In genomic region chr5:16618138-16618897, GRCh38 we compare ENCODE assay signal across 14 cellular contexts. TPM values are rescaled to one million over a fixed set of nuclear protein-coding genes. Genes with fewer than 3 reads are reported as not detected.
DNase-seq lines count a peak whose midpoint lies in the region; ATAC-seq and TF ChIP-seq lines count a peak whose summit lies in the region.
"Had no signal": no experiment of that assay in that cellular context is flagged by ENCODE, and none has a peak within 500 bp of the region (broad histone marks: within the 10 kb centered on the region; RNA-seq: fewer than 3 reads in every experiment).

No MANE protein-coding gene starts in this region.

- DNase-seq in activated naive CD4-positive, alpha-beta T cell treated with anti-CD3 and anti-CD28 coated beads for 36 hours, result peak; percentile 28
- DNase-seq in activated naive CD4-positive, alpha-beta T cell (lab: John Stamatoyannopoulos, UW), result no peak
- DNase-seq in NCI-H748 treated with DMSO at 0.1 percent for 48 hours (lab: John Stamatoyannopoulos, UW) (peak; percentile 76), neural progenitor cell (ENCODE audit: low spot score) (peak; percentile 8), HuH-7 (ENCODE audit: low spot score) (no peak)
- no peak for DNase-seq in NK-92 treated with Interleukin-12 subunit alpha and Interleukin-12 subunit beta, amount 100 ng/mL, for 24 hours (lab: John Stamatoyannopoulos, UW)
- DNase-seq: GOT3, IMR-90, NCI-H1105, occipital lobe had no signal

- peaks cover 24% of the 10 kb centered on the region for H3K4me1 Mint-ChIP-seq in activated naive CD4-positive, alpha-beta T cell treated with anti-CD3 and anti-CD28 coated beads for 36 hours (ENCODE audit: low read depth)
- peaks cover 11% of the 10 kb centered on the region for H3K4me1 Mint-ChIP-seq in neural progenitor cell

- no peak overlapping the region for H3K27ac ChIP-seq in neural progenitor cell

- no peak overlapping the region for H3K4me3 Mint-ChIP-seq in activated naive CD4-positive, alpha-beta T cell treated with anti-CD3 and anti-CD28 coated beads for 36 hours
- H3K4me3 Mint-ChIP-seq in neural progenitor cell, result no peak overlapping the region
- H3K4me3 Mint-ChIP-seq: stimulated activated effector memory CD8-positive, alpha-beta T cell treated with anti-CD3 and anti-CD28 coated beads, Interleukin-12 subunit alpha, Interleukin-12 subunit beta, amount 100 ng/mL, for 72 hours had no signal

- peaks cover 26% of the 10 kb centered on the region for H3K4me1 ChIP-seq in Loucy (ENCODE audit: insufficient read depth, low read length, poor library complexity, severe bottlenecking)
- H3K4me1 ChIP-seq in neural progenitor cell, result peaks cover 13% of the 10 kb centered on the region

- no peak overlapping the region for H3K27ac Mint-ChIP-seq in activated naive CD4-positive, alpha-beta T cell treated with anti-CD3 and anti-CD28 coated beads for 36 hours
- H3K27ac Mint-ChIP-seq in neural progenitor cell, result no peak overlapping the region
- H3K27ac Mint-ChIP-seq: stimulated activated effector memory CD8-positive, alpha-beta T cell treated with anti-CD3 and anti-CD28 coated beads, Interleukin-12 subunit alpha, Interleukin-12 subunit beta, amount 100 ng/mL, for 72 hours had no signal

- CTCF ChIA-PET in activated naive CD4-positive, alpha-beta T cell treated with anti-CD3 and anti-CD28 coated beads for 36 hours (lab: Charles Lee), result interaction anchor here (1.2 to 1.9 kb wide), 4 partner anchors 8 to 48 kb away, joined by 5 to 6 read pairs (median 6); no protein-coding TSS in a partner anchor

- H3K9ac ChIP-seq in Loucy (ENCODE audit: low read depth, low read length, poor library complexity, severe bottlenecking) (peak overlapping the region; percentile 76), neural progenitor cell (no peak overlapping the region)

- H3K27me3 ChIP-seq in Loucy (ENCODE audit: insufficient read depth, low read length, poor library complexity, severe bottlenecking) (peaks cover 12% of the 10 kb centered on the region), neural progenitor cell (peaks cover 54% of the 10 kb centered on the region)
- H3K27me3 ChIP-seq: esophagus muscularis mucosa had no signal

- H3K4me2 ChIP-seq in Loucy (ENCODE audit: low read depth, low read length, poor library complexity, severe bottlenecking) (peak overlapping the region; percentile 95), neural progenitor cell (no peak overlapping the region)

- H3K4me3 ChIP-seq in Loucy (ENCODE audit: low read length, poor library complexity, severe bottlenecking), result peak overlapping the region; percentile 81
- H3K4me3 ChIP-seq in neural progenitor cell, result no peak overlapping the region

- TF ChIP-seq CTCF in Loucy (conservative IDR thresholded peaks at IDR 0.05; ENCODE audit: low read length) (no peak), neural progenitor cell (IDR thresholded peaks at IDR 0.05) (no peak)

- H3F3A ChIP-seq in Loucy (ENCODE audit: low read depth) (no peaks in the 10 kb centered on the region), neural progenitor cell (ENCODE audit: low read depth) (peaks cover 4% of the 10 kb centered on the region)

- no peak for ATAC-seq in GM18505 (IDR thresholded peaks at IDR 0.05; ENCODE audit: unreplicated experiment)

- no peaks in the 10 kb centered on the region for H3K9me2 ChIP-seq in Loucy (replicated peaks; ENCODE audit: low read depth, low read length)

- H2AFZ ChIP-seq in Loucy (ENCODE audit: low read length), result peak overlapping the region; percentile 94; the same call in 1 of the 2 replicates
- H2AFZ ChIP-seq in neural progenitor cell (replicated peaks), result no peak overlapping the region

- no peak for TF ChIP-seq POLR2A in GM18505 (IDR thresholded peaks at IDR 0.05; ENCODE audit: borderline replicate concordance, extremely low read depth, insufficient read depth, insufficient read length)

- intact Hi-C loops in activated naive CD4-positive, alpha-beta T cell treated with anti-CD3 and anti-CD28 coated beads for 36 hours (cut with micrococcal nuclease), result loop anchor here (5.0 kb wide), 2 partner anchors 39 to 319 kb away; partner anchors contain the start of gene MYO10

- peaks cover 13% of the 10 kb centered on the region for H3K79me2 ChIP-seq in Loucy (ENCODE audit: insufficient read depth, low read length)
- no peaks in the 10 kb centered on the region for H3K79me2 ChIP-seq in neural progenitor cell (ENCODE audit: low read depth)

- no peaks in the 10 kb centered on the region for H3K9me3 ChIP-seq in Loucy (ENCODE audit: insufficient read depth, low read depth, low read length)
- H3K9me3 ChIP-seq in neural progenitor cell (ENCODE audit: low read depth), result no peaks in the 10 kb centered on the region
- H3K9me3 ChIP-seq: esophagus muscularis mucosa had no signal

- H3K36me3 Mint-ChIP-seq in activated naive CD4-positive, alpha-beta T cell treated with anti-CD3 and anti-CD28 coated beads for 36 hours (ENCODE audit: low read depth), result peaks cover 11% of the 10 kb centered on the region
- no peaks in the 10 kb centered on the region for H3K36me3 Mint-ChIP-seq in neural progenitor cell
- H3K36me3 Mint-ChIP-seq: stimulated activated effector memory CD8-positive, alpha-beta T cell treated with anti-CD3 and anti-CD28 coated beads, Interleukin-12 subunit alpha, Interleukin-12 subunit beta, amount 100 ng/mL, for 72 hours had no signal

- H3K27me3 Mint-ChIP-seq in activated naive CD4-positive, alpha-beta T cell treated with anti-CD3 and anti-CD28 coated beads for 36 hours (ENCODE audit: low read depth), result no peaks in the 10 kb centered on the region
- H3K27me3 Mint-ChIP-seq in neural progenitor cell (ENCODE audit: insufficient read depth, low read depth), result peaks cover 21% of the 10 kb centered on the region

- no peaks in the 10 kb centered on the region for H3K9me3 Mint-ChIP-seq in activated naive CD4-positive, alpha-beta T cell treated with anti-CD3 and anti-CD28 coated beads for 36 hours
- H3K9me3 Mint-ChIP-seq in neural progenitor cell, result no peaks in the 10 kb centered on the region
- H3K9me3 Mint-ChIP-seq: stimulated activated effector memory CD8-positive, alpha-beta T cell treated with anti-CD3 and anti-CD28 coated beads, Interleukin-12 subunit alpha, Interleukin-12 subunit beta, amount 100 ng/mL, for 72 hours had no signal

- H4K20me1 ChIP-seq in Loucy (ENCODE audit: insufficient read depth, low read length, poor library complexity, severe bottlenecking), result peaks cover 4% of the 10 kb centered on the region
- no peaks in the 10 kb centered on the region for H4K20me1 ChIP-seq in neural progenitor cell (ENCODE audit: low read depth)

- H3K36me3 ChIP-seq in Loucy (ENCODE audit: insufficient read depth, low read length) (no peaks in the 10 kb centered on the region), neural progenitor cell (no peaks in the 10 kb centered on the region)
- H3K36me3 ChIP-seq: esophagus muscularis mucosa had no signal

RNA-seq across cellular contexts. Expression of gene RETREG1, which starts 1.5 kb away (rescaled TPM):
- 10 to 100 TPM; 19.3 to 20.0 TPM for total RNA-seq in activated naive CD4-positive, alpha-beta T cell treated with anti-CD3 and anti-CD28 coated beads for 36 hours
- 0.99 and 3.0 TPM in 2 replicates for total RNA-seq in neural progenitor cell (ENCODE audit: low replicate concordance)
- total RNA-seq: IMR-90 had no signal

Comparison
In these comparisons a context has a peak if more than half of its experiments do, and no peak if none do; other contexts are left out.
1. DNase-seq: peak in activated naive CD4-positive, alpha-beta T cell treated with anti-CD3 and anti-CD28 coated beads for 36 hours (single experiment), NCI-H748 treated with DMSO at 0.1 percent for 48 hours (single experiment) and neural progenitor cell (single experiment); none in activated naive CD4-positive, alpha-beta T cell (0 of 4), HuH-7 (single experiment) and NK-92 treated with Interleukin-12 subunit alpha and Interleukin-12 subunit beta, amount 100 ng/mL, for 24 hours (single experiment).